ENCODE assay signal across 2 cellular contexts in the genomic region with DNA sequence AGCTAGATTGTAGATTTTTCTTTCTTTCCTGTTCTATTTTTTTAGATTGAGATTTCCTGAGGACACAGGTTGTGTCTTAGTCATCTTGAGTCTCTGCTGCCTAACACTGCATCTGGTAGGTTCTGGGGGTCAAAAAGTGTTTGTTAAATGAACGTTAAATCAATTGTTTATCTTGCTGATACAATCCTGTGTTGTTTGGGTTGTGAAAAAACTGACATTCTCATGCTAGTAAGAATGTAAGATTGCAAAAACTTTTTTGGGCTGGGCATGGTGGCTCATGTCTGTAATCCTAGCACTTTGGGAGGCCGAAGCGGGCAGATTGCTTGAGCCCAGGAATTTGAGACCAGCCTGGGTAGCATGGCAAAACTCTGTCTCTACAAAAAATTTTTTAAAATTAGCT.
TF ChIP-seq lines count a peak whose summit lies in the region.

No MANE protein-coding gene starts in this region.

TF ChIP-seq in WTC11, 78 proteins besides CTCF, POLR2A, EP300 and RAD21:
- TF ChIP-seq GTF2I (CRISPR knock-in tag; conservative IDR thresholded peaks at IDR 0.05) (no peak), TP53 (CRISPR knock-in tag; IDR thresholded peaks at IDR 0.05) (no peak), KAT7 (CRISPR knock-in tag; IDR thresholded peaks at IDR 0.05; ENCODE audit: borderline replicate concordance) (no peak), SOX15 (CRISPR knock-in tag; IDR thresholded peaks at IDR 0.05) (no peak), RELA (CRISPR knock-in tag; IDR thresholded peaks at IDR 0.05; ENCODE audit: borderline replicate concordance) (no peak)
- TF ChIP-seq, protein P1, sequence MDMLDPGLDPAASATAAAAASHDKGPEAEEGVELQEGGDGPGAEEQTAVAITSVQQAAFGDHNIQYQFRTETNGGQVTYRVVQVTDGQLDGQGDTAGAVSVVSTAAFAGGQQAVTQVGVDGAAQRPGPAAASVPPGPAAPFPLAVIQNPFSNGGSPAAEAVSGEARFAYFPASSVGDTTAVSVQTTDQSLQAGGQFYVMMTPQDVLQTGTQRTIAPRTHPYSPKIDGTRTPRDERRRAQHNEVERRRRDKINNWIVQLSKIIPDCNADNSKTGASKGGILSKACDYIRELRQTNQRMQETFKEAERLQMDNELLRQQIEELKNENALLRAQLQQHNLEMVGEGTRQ (CRISPR knock-in tag; IDR thresholded peaks at IDR 0.05), result no peak
- TF ChIP-seq, protein P2, sequence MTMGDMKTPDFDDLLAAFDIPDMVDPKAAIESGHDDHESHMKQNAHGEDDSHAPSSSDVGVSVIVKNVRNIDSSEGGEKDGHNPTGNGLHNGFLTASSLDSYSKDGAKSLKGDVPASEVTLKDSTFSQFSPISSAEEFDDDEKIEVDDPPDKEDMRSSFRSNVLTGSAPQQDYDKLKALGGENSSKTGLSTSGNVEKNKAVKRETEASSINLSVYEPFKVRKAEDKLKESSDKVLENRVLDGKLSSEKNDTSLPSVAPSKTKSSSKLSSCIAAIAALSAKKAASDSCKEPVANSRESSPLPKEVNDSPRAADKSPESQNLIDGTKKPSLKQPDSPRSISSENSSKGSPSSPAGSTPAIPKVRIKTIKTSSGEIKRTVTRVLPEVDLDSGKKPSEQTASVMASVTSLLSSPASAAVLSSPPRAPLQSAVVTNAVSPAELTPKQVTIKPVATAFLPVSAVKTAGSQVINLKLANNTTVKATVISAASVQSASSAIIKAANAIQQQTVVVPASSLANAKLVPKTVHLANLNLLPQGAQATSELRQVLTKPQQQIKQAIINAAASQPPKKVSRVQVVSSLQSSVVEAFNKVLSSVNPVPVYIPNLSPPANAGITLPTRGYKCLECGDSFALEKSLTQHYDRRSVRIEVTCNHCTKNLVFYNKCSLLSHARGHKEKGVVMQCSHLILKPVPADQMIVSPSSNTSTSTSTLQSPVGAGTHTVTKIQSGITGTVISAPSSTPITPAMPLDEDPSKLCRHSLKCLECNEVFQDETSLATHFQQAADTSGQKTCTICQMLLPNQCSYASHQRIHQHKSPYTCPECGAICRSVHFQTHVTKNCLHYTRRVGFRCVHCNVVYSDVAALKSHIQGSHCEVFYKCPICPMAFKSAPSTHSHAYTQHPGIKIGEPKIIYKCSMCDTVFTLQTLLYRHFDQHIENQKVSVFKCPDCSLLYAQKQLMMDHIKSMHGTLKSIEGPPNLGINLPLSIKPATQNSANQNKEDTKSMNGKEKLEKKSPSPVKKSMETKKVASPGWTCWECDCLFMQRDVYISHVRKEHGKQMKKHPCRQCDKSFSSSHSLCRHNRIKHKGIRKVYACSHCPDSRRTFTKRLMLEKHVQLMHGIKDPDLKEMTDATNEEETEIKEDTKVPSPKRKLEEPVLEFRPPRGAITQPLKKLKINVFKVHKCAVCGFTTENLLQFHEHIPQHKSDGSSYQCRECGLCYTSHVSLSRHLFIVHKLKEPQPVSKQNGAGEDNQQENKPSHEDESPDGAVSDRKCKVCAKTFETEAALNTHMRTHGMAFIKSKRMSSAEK (CRISPR knock-in tag; IDR thresholded peaks at IDR 0.05; ENCODE audit: borderline replicate concordance), result no peak
- TF ChIP-seq, protein P3, sequence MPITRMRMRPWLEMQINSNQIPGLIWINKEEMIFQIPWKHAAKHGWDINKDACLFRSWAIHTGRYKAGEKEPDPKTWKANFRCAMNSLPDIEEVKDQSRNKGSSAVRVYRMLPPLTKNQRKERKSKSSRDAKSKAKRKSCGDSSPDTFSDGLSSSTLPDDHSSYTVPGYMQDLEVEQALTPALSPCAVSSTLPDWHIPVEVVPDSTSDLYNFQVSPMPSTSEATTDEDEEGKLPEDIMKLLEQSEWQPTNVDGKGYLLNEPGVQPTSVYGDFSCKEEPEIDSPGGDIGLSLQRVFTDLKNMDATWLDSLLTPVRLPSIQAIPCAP (CRISPR knock-in tag; IDR thresholded peaks at IDR 0.05), result no peak
- TF ChIP-seq, protein P4, sequence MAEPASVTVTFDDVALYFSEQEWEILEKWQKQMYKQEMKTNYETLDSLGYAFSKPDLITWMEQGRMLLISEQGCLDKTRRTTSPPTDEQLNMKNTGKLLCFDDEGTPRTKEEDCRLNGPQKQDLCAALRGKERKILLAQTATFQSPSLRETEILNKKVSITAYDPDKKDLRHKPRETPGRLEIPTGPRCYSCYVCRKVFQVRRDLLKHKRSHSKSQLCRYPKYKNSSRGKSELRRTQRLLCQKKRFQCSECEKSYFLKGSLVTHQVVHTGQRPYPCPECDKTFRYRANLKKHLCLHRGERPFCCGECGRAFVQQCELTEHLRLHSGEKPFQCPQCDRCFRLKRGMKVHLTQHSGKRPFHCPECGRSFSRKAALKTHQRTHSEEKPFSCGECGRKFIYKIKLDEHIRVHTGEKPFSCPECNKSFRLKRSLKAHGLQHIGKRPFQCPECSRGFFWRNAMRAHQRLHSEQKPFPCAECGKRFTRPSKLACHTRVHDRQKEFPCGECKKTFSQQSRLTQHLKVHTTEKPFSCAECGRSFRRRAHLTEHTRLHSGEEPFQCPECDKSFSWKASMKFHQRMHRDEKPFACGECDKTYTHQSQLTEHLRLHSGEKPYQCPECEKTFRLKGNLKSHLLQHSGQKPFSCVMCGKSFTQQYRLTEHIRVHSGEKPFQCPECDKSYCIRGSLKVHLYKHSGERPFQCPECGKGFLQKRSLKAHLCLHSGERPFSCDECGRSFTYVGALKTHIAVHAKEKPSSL (CRISPR knock-in tag; conservative IDR thresholded peaks at IDR 0.05), result no peak
- TF ChIP-seq, protein P5, sequence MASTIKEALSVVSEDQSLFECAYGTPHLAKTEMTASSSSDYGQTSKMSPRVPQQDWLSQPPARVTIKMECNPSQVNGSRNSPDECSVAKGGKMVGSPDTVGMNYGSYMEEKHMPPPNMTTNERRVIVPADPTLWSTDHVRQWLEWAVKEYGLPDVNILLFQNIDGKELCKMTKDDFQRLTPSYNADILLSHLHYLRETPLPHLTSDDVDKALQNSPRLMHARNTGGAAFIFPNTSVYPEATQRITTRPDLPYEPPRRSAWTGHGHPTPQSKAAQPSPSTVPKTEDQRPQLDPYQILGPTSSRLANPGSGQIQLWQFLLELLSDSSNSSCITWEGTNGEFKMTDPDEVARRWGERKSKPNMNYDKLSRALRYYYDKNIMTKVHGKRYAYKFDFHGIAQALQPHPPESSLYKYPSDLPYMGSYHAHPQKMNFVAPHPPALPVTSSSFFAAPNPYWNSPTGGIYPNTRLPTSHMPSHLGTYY (CRISPR knock-in tag; IDR thresholded peaks at IDR 0.05), result no peak
TF ChIP-seq in WTC11: peak in this region for 0.

TF ChIP-seq in endothelial cell of umbilical vein, 7 proteins besides CTCF, POLR2A, EP300 and RAD21:
- TF ChIP-seq JUN (IDR thresholded peaks at IDR 0.05; ENCODE audit: borderline replicate concordance, insufficient read depth, insufficient read length, low read depth) (no peak), POLR2AphosphoS5 (IDR thresholded peaks at IDR 0.05; ENCODE audit: insufficient read depth, low read depth, low read length) (no peak), FOS (IDR thresholded peaks at IDR 0.05; ENCODE audit: borderline replicate concordance, insufficient read depth, low read length) (peak; percentile 23)
